Comparison of ENCODE assay signal across 8 cellular contexts in genomic region chr1:115980998-115981993, GRCh38. TPM values are rescaled to one million over a fixed set of nuclear protein-coding genes. Genes with fewer than 3 reads are reported as not detected.
DNase-seq lines count a peak whose midpoint lies in the region; ATAC-seq and TF ChIP-seq lines count a peak whose summit lies in the region.

No MANE protein-coding gene starts in this region.

- no peaks in the 10 kb centered on the region for H3K9me3 ChIP-seq in SK-N-SH
- no peaks in the 10 kb centered on the region for H3K9me3 ChIP-seq in esophagus muscularis mucosa

- peak; percentile 41 for DNase-seq in A172 (ENCODE audit: low spot score)
- peak; percentile 70 for DNase-seq in G401 (ENCODE audit: low spot score)
- peak; percentile 73 for DNase-seq in SK-N-SH
- no peak for DNase-seq in esophagus muscularis mucosa (ENCODE audit: extremely low spot score)
- peak; percentile 21 for DNase-seq in natural killer cell

- TF ChIP-seq CTCF in KMS-11 (conservative IDR thresholded peaks at IDR 0.05; ENCODE audit: low read depth, low read length) = peak; percentile 77
- peak; percentile 77 for TF ChIP-seq CTCF in SK-N-SH (IDR thresholded peaks at IDR 0.05)
- peak; percentile 44 to 53 (median 48) for TF ChIP-seq CTCF in esophagus muscularis mucosa (IDR thresholded peaks at IDR 0.05)
- TF ChIP-seq CTCF in natural killer cell (IDR thresholded peaks at IDR 0.05) = peak; percentile 76

- H3K36me3 Mint-ChIP-seq in natural killer cell = no peaks in the 10 kb centered on the region

- TF ChIP-seq RAD21 in SK-N-SH (IDR thresholded peaks at IDR 0.05; ENCODE audit: low read length) = peak; percentile 87

- no peak overlapping the region for H3K4me3 Mint-ChIP-seq in natural killer cell

- H4K20me1 ChIP-seq in KMS-11 (ENCODE audit: insufficient read depth) (no peaks in the 10 kb centered on the region), SK-N-SH (ENCODE audit: insufficient read depth) (no peaks in the 10 kb centered on the region)

- intact Hi-C loops in esophagus muscularis mucosa (cut with DNase I) (loop anchor here (2.0 kb wide), 1 partner anchor 172 kb away; no protein-coding TSS in a partner anchor), natural killer cell (cut with micrococcal nuclease) (loop anchor here (1.0 to 10.0 kb wide), 2 partner anchors 174 to 376 kb away; no protein-coding TSS in a partner anchor)

- POLR2A ChIA-PET in SK-N-SH (lab: Yijun Ruan, JAX) = no interaction called here

- H3K27ac ChIP-seq in KMS-11 = no peak overlapping the region
- no peak overlapping the region; a peak in 1 of 4 replicates for H3K27ac ChIP-seq in SK-N-SH (ENCODE audit: low read depth in 2 of 2, low read length in 1 of 2)
- no peak overlapping the region for H3K27ac ChIP-seq in esophagus muscularis mucosa (replicated peaks in 1 of 4)

- H3K27ac Mint-ChIP-seq in natural killer cell = peak overlapping the region in 1 of 2 donors; percentile 44

- H3K9ac ChIP-seq in KMS-11 = no peak overlapping the region
- H3K9ac ChIP-seq in SK-N-SH = no peak overlapping the region

- TF ChIP-seq EP300 in SK-N-SH (IDR thresholded peaks at IDR 0.05; ENCODE audit: borderline replicate concordance in 1 of 2, low read depth in 1 of 2, low read length in 1 of 2) = no peak
- TF ChIP-seq EP300 in esophagus muscularis mucosa (IDR thresholded peaks at IDR 0.05) = no peak

- TF ChIP-seq POLR2A in esophagus muscularis mucosa (IDR thresholded peaks at IDR 0.05; ENCODE audit: low read depth) = no peak

- no peaks in the 10 kb centered on the region for H3K36me3 ChIP-seq in KMS-11 (ENCODE audit: insufficient read depth)
- no peaks in the 10 kb centered on the region for H3K36me3 ChIP-seq in SK-N-SH (replicated peaks in 1 of 2; ENCODE audit: control insufficient read depth in 1 of 2, insufficient read depth in 2 of 2, low read length in 1 of 2)
- no peaks in the 10 kb centered on the region for H3K36me3 ChIP-seq in esophagus muscularis mucosa

- peak; percentile 56 to 63 (median 62) for ATAC-seq in natural killer cell
- ATAC-seq in GM21447 (IDR thresholded peaks at IDR 0.05; ENCODE audit: unreplicated experiment) = no peak
- ATAC-seq in HG03196 (IDR thresholded peaks at IDR 0.05; ENCODE audit: unreplicated experiment) = no peak

- in situ Hi-C loops in G401 (cut with HindIII; ENCODE audit: low sequenced_read_pairs) = no loop called here

- 27% methylated on average over 3 of the region's 3 CpGs for WGBS in SK-N-SH (ENCODE audit: low lambda C conversion rate)
- WGBS in esophagus muscularis mucosa = 59% methylated on average over 3 of the region's 3 CpGs

- H3K27me3 Mint-ChIP-seq in natural killer cell (ENCODE audit: low read depth in 2 of 2) = no peaks in the 10 kb centered on the region

- no peaks in the 10 kb centered on the region for H3K9me2 ChIP-seq in SK-N-SH

- no peaks in the 10 kb centered on the region for H3K27me3 ChIP-seq in KMS-11 (ENCODE audit: insufficient read depth, low read depth)
- H3K27me3 ChIP-seq in SK-N-SH (ENCODE audit: insufficient read depth) = peaks cover 8% of the 10 kb centered on the region; the same call in 1 of the 2 replicates
- peaks cover 0 to 9% (median 2%) of the 10 kb centered on the region in 4 donors for H3K27me3 ChIP-seq in esophagus muscularis mucosa

- H3F3A ChIP-seq in SK-N-SH (replicated peaks; ENCODE audit: insufficient read depth) = no peaks in the 10 kb centered on the region

- H3K4me2 ChIP-seq in KMS-11 (no peak overlapping the region), SK-N-SH (no peak overlapping the region)

- peaks cover 17 to 32% of the 10 kb centered on the region in 2 donors for H3K4me1 Mint-ChIP-seq in natural killer cell

- H3K9me3 Mint-ChIP-seq in natural killer cell = no peaks in the 10 kb centered on the region

- H3K4me3 ChIP-seq in KMS-11 (IDR thresholded peaks at IDR 0.05; ENCODE audit: insufficient read depth, low read depth, low read length) (no peak overlapping the region), SK-N-SH (ENCODE audit: low read depth in 2 of 2, low read length in 1 of 2) (peak overlapping the region in 1 of 2 experiments; percentile 38; a peak in 1 of 4 replicates), esophagus muscularis mucosa (no peak overlapping the region)

- H2AFZ ChIP-seq in KMS-11 (ENCODE audit: low read depth) (no peak overlapping the region), SK-N-SH (ENCODE audit: low read depth) (no peak overlapping the region)

- CTCF ChIA-PET in SK-N-SH (lab: Yijun Ruan, JAX) = interaction anchor here (0.5 to 4.7 kb wide), 68 partner anchors 8 to 518 kb away, joined by 3 to 87 read pairs (median 4); partner anchors contain the start of gene VANGL1

- no peaks in the 10 kb centered on the region for H3K4me1 ChIP-seq in KMS-11 (ENCODE audit: low read depth, poor library complexity, severe bottlenecking)
- H3K4me1 ChIP-seq in SK-N-SH (ENCODE audit: control insufficient read depth in 1 of 2, insufficient read depth in 2 of 2, low read depth in 1 of 2, low read length in 1 of 2) = peaks cover 0 to 4% of the 10 kb centered on the region in 2 experiments; a peak in 1 of 4 replicates
- peaks cover 6 to 13% (median 8%) of the 10 kb centered on the region in 4 donors for H3K4me1 ChIP-seq in esophagus muscularis mucosa

- no peaks in the 10 kb centered on the region for H3K79me2 ChIP-seq in KMS-11 (ENCODE audit: insufficient read depth, low read depth)
- no peaks in the 10 kb centered on the region for H3K79me2 ChIP-seq in SK-N-SH (ENCODE audit: insufficient read depth)

TF ChIP-seq in SK-N-SH, 30 proteins besides CTCF, POLR2A, EP300 and RAD21:
- TF ChIP-seq GABPA (IDR thresholded peaks at IDR 0.05; ENCODE audit: low read depth) = no peak
- no peak for TF ChIP-seq REST (IDR thresholded peaks at IDR 0.05; ENCODE audit: low read depth, low read length)
- peak; percentile 73 for TF ChIP-seq SMC3 (IDR thresholded peaks at IDR 0.05; ENCODE audit: low read depth, low read length)
- TF ChIP-seq RFX5 (IDR thresholded peaks at IDR 0.05; ENCODE audit: low read length) = no peak

RNA-seq across cellular contexts. Expression of gene SLC22A15, which starts 5.0 kb away (rescaled TPM):
- 1.3 and 4.3 TPM in 2 replicates for total RNA-seq in A172 (2014; rRNA removed; shearing (Covaris generic))
- not detected in 2 replicates for total RNA-seq in G401 (2014; rRNA removed; shearing (Covaris generic))
- 0.13 and 0.41 TPM in 2 replicates for polyA plus RNA-seq in SK-N-SH (2012; rRNA removed)
- 0.13 and 0.20 TPM in 2 replicates for polyA plus RNA-seq in SK-N-SH (2012; cell fraction: cytosol; rRNA removed)
- polyA plus RNA-seq in SK-N-SH (2012; cell fraction: nucleus; rRNA removed) = 0.65 and 0.88 TPM in 2 replicates
- 1 to 10 TPM; 1.8 to 2.8 (median 2.3) TPM for total RNA-seq in esophagus muscularis mucosa
- total RNA-seq in natural killer cell = 1 to 10 TPM; 6.0 to 9.2 (median 6.3) TPM

Comparison
In these comparisons a context has a peak if more than half of its experiments do, and no peak if none do; other contexts are left out.
1. ATAC-seq: peak in natural killer cell (3 of 3); none in GM21447 (single experiment) and HG03196 (single experiment).
2. Peak in every context shown above with its lines, with median percentiles within 50 percentile points of each other: CTCF ChIP-seq.